In genomic region chr1:11990303-11991032, GRCh38 we compare ENCODE assay signal across 11 cellular contexts. TPM values are rescaled to one million over a fixed set of nuclear protein-coding genes. Genes with fewer than 3 reads are reported as not detected.
A peak's percentile ranks its signal among the peaks of the same experiment; 100 is the strongest.
DNase-seq lines count a peak whose midpoint lies in the region; ATAC-seq, FAIRE-seq and TF ChIP-seq lines count a peak whose summit lies in the region.
"Had no signal": no experiment of that assay in that cellular context is flagged by ENCODE, and none has a peak within 500 bp of the region (broad histone marks: within the 10 kb centered on the region; RNA-seq: fewer than 3 reads in every experiment).

No MANE protein-coding gene starts in this region.

- TF ChIP-seq POLR2A in prostate gland (IDR thresholded peaks at IDR 0.05) = no peak

- POLR2A ChIA-PET in CD4-positive, alpha-beta T cell (lab: Charles Lee) = interaction anchor here (1.0 kb wide), 1 partner anchor 82 kb away, joined by 3 read pairs; no protein-coding TSS in a partner anchor

- no peaks in the 10 kb centered on the region for H3K27me3 ChIP-seq in prostate gland (replicated peaks; ENCODE audit: insufficient read depth)
- H3K27me3 ChIP-seq in CD4-positive, alpha-beta T cell (ENCODE audit: control insufficient read depth, insufficient read depth, low read length) = no peaks in the 10 kb centered on the region

- H3K27me3 Mint-ChIP-seq in CD4-positive, alpha-beta T cell = no peaks in the 10 kb centered on the region
- H3K27me3 Mint-ChIP-seq: type B pancreatic cell had no signal

- H3K27ac ChIP-seq in prostate gland = peak overlapping the region; percentile 62 to 66
- H3K27ac ChIP-seq in CD4-positive, alpha-beta T cell (ENCODE audit: low read depth, low read length) = no peak overlapping the region
- H3K27ac ChIP-seq: GM23248 had no signal

- H3K4me3 ChIP-seq in prostate gland = no peak overlapping the region
- H3K4me3 ChIP-seq: GM23248 had no signal

- H3K4me3 Mint-ChIP-seq in CD4-positive, alpha-beta T cell = no peak overlapping the region
- H3K4me3 Mint-ChIP-seq: type B pancreatic cell had no signal

- TF ChIP-seq CTCF in prostate gland (IDR thresholded peaks at IDR 0.05) (no peak), GM20000 (IDR thresholded peaks at IDR 0.05; ENCODE audit: extremely low read depth, missing control alignments) (no peak)
- no peak for TF ChIP-seq CTCF in CD4-positive, alpha-beta T cell (IDR thresholded peaks at IDR 0.05)

- FAIRE-seq in RCC 7860 (lab: Jason Lieb, UNC) = no peak

- H3K27ac Mint-ChIP-seq in CD4-positive, alpha-beta T cell = no peak overlapping the region
- H3K27ac Mint-ChIP-seq: type B pancreatic cell had no signal

- H3K4me1 ChIP-seq in prostate gland (replicated peaks) = no peaks in the 10 kb centered on the region

- H3K9me3 Mint-ChIP-seq in CD4-positive, alpha-beta T cell = no peaks in the 10 kb centered on the region
- H3K9me3 Mint-ChIP-seq: type B pancreatic cell had no signal

- H3K9me3 ChIP-seq in prostate gland = no peaks in the 10 kb centered on the region
- no peaks in the 10 kb centered on the region for H3K9me3 ChIP-seq in CD4-positive, alpha-beta T cell (ENCODE audit: control insufficient read depth, low read length)

- ATAC-seq in GM21367 (IDR thresholded peaks at IDR 0.05; ENCODE audit: unreplicated experiment) = no peak
- ATAC-seq in CD4-positive, alpha-beta T cell (ENCODE audit: poor library complexity) = no peak

- DNase-seq in DMS53 treated with DMSO at 0.1 percent for 48 hours (lab: John Stamatoyannopoulos, UW; ENCODE audit: unreplicated experiment) = peak; percentile 97
- peak; percentile 35 for DNase-seq in RCC 7860 (ENCODE audit: low spot score)
- DNase-seq in cardiac septum (ENCODE audit: low spot score) = peak; percentile 85
- no peak for DNase-seq in prostate gland (ENCODE audit: low spot score)
- no peak for DNase-seq in CD4-positive, alpha-beta T cell
- DNase-seq in GM20000 (ENCODE audit: low spot score) = no peak
- DNase-seq in middle frontal gyrus (ENCODE audit: extremely low spot score, low spot score) = no peak
- DNase-seq: activated T-cell treated with anti-CD3 and anti-CD28 coated beads, Interleukin-2, amount 50 U/mL, for 1 hour; GM23248 had no signal

- peaks cover 7% of the 10 kb centered on the region for H3K4me1 Mint-ChIP-seq in CD4-positive, alpha-beta T cell (ENCODE audit: low read depth)

- intact Hi-C loops in cardiac septum (cut with DNase I) (loop anchor here (2.0 kb wide), 1 partner anchor 104 kb away; no protein-coding TSS in a partner anchor), prostate gland (cut with DNase I) (no loop called here)
- intact Hi-C loops in CD4-positive, alpha-beta T cell (cut with DNase I, micrococcal nuclease) = no loop called here

- H3K36me3 ChIP-seq in prostate gland = no peaks in the 10 kb centered on the region

- WGBS in prostate gland = 82% methylated on average over 10 of the region's 10 CpGs

- CTCF ChIA-PET in CD4-positive, alpha-beta T cell (lab: Charles Lee) = no interaction called here

- H3K36me3 Mint-ChIP-seq in CD4-positive, alpha-beta T cell (ENCODE audit: low read depth) = peaks cover 69% of the 10 kb centered on the region

RNA-seq across cellular contexts. Expression of gene MFN2, which starts 10.2 kb away (rescaled TPM):
- total RNA-seq in cardiac septum (619 TPM), prostate gland (10 to 100 TPM; 55.0 to 92.4 TPM)
- total RNA-seq in CD4-positive, alpha-beta T cell = 10 to 100 TPM; 33.0 to 38.1 TPM

RNA-seq across cellular contexts. Expression of gene MIIP, which starts 28.8 kb away (rescaled TPM):
- total RNA-seq in cardiac septum (18.7 TPM), prostate gland (10 to 100 TPM; 35.6 to 84.3 TPM)
- total RNA-seq in CD4-positive, alpha-beta T cell = 10 to 100 TPM; 21.8 to 23.1 TPM

RNA-seq across cellular contexts. Expression of gene PLOD1, which starts 56.0 kb away (rescaled TPM):
- total RNA-seq in cardiac septum = 52.6 TPM
- total RNA-seq in prostate gland = 10 to 100 TPM; 73.6 to 80.2 TPM
- 1 to 10 TPM; 1.6 to 1.8 TPM for total RNA-seq in CD4-positive, alpha-beta T cell

Comparison
In these comparisons a context has a peak if more than half of its experiments do, and no peak if none do; other contexts are left out.
1. DNase-seq: peak in DMS53 treated with DMSO at 0.1 percent for 48 hours (single experiment), RCC 7860 (single experiment) and cardiac septum (single experiment); none in prostate gland (single experiment), CD4-positive, alpha-beta T cell (0 of 10), GM20000 (single experiment) and middle frontal gyrus (single experiment).
2. RNA of gene PLOD1, which starts 56.0 kb away (total RNA-seq): 73.6 to 80.2 TPM in prostate gland and 52.6 TPM in cardiac septum (single experiment); 1.6 to 1.8 TPM in CD4-positive, alpha-beta T cell; every median in the first group is over 10 times any median in the second.